14 cellular contexts compared by ENCODE assay signal in the genomic region with DNA sequence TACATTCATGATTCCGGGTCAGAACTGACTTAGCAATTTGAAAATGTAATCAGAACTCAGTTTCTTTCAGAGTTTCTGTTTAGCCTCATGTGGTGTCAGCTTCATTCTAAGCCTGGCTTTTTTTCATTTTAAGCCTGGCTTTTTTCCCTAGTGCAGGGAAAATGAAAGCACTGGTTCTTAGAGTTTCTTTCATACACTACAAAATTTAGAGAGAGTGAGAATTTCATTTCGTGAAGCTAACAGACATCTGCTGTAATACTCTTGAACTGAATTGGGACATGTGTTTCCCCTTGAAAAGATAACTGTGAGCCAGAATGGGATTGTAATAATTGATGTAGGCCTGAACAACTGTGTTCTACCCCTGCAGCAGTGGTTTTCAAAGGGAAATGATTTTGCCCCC.
DNase-seq lines count a peak whose midpoint lies in the region; ATAC-seq lines count a peak whose summit lies in the region.
"Had no signal": no experiment of that assay in that cellular context is flagged by ENCODE, and none has a peak within 500 bp of the region (broad histone marks: within the 10 kb centered on the region; RNA-seq: fewer than 3 reads in every experiment).

No MANE protein-coding gene starts in this region.

- H3K79me2 ChIP-seq in GM23248 (ENCODE audit: insufficient read depth): no peaks in the 10 kb centered on the region

- H3K4me3 Mint-ChIP-seq in activated T-helper 2 cell treated with anti-CD3 and anti-CD28 coated beads, Interferon-gamma antibody, Interleukin-2, Interleukin-4, amounts not matched to agents 10 μg/mL and 5 μg/mL and 100 μg/mL, durations not matched to agents 14 hours and 24 hours and 36 hours (ENCODE audit: low read depth): no peak overlapping the region
- H3K4me3 Mint-ChIP-seq in activated T-helper 1 cell treated with anti-CD3 and anti-CD28 coated beads, Interleukin-12 subunit alpha, Interleukin-12 subunit beta, Interleukin-2, Interleukin-4 antibody, amounts not matched to agents 30 ng/mL and 10 ng/mL and 1 ng/mL, durations not matched to agents 14 hours and 24 hours and 36 hours: no peak overlapping the region

- DNase-seq in activated T-helper 2 cell treated with anti-CD3 and anti-CD28 coated beads, Interferon-gamma antibody, Interleukin-2, Interleukin-4, amounts not matched to agents 10 μg/mL and 5 μg/mL and 100 μg/mL, durations not matched to agents 14 hours and 24 hours and 36 hours (ENCODE audit: low spot score): no peak
- DNase-seq in GM23248 (no peak), DMS 273 (lab: John Stamatoyannopoulos, UW; ENCODE audit: unreplicated experiment) (no peak), DMS114 treated with DMSO at 0.1 percent for 48 hours (lab: John Stamatoyannopoulos, UW; ENCODE audit: unreplicated experiment) (no peak)
- DNase-seq in activated T-helper 1 cell treated with anti-CD3 and anti-CD28 coated beads, Interleukin-12 subunit alpha, Interleukin-12 subunit beta, Interleukin-2, Interleukin-4 antibody, amounts not matched to agents 30 ng/mL and 10 ng/mL and 1 ng/mL, durations not matched to agents 14 hours and 24 hours and 36 hours (ENCODE audit: low spot score): no peak
- DNase-seq: activated T-cell treated with anti-CD3 and anti-CD28 coated beads, Interleukin-2, amount 50 U/mL, for 1 hour; NCI-H1417 treated with DMSO at 0.1 percent for 48 hours; NK-92 treated with Interleukin-12 subunit alpha and Interleukin-12 subunit beta, amount 100 ng/mL, for 24 hours; T-helper 9 cell; tibial artery had no signal

- 0 to 7% methylated on average over 2 of the region's 2 CpGs for WGBS in GM23248 (ENCODE audit: low coverage in 1 of 2, low lambda C conversion rate in 2 of 2, missing lambda C conversion rate in 2 of 2), 2 experiments

- H3K36me3 ChIP-seq in GM23248 (ENCODE audit: low read depth): no peaks in the 10 kb centered on the region
- H3K36me3 ChIP-seq: tibial artery had no signal

- H3K4me3 ChIP-seq in GM23248: no peak overlapping the region
- H3K4me3 ChIP-seq: tibial artery had no signal

- H4K20me1 ChIP-seq in GM23248 (ENCODE audit: insufficient read depth): no peaks in the 10 kb centered on the region

- H3K27ac ChIP-seq in GM23248: no peak overlapping the region
- H3K27ac ChIP-seq: C4-2B, tibial artery had no signal

- H3F3A ChIP-seq in GM23248 (ENCODE audit: insufficient read depth): no peaks in the 10 kb centered on the region

- in situ Hi-C loops in GM23248 (cut with MboI): no loop called here

- peaks cover 14% of the 10 kb centered on the region for H3K4me1 Mint-ChIP-seq in activated T-helper 2 cell treated with anti-CD3 and anti-CD28 coated beads, Interferon-gamma antibody, Interleukin-2, Interleukin-4, amounts not matched to agents 10 μg/mL and 5 μg/mL and 100 μg/mL, durations not matched to agents 14 hours and 24 hours and 36 hours (ENCODE audit: low read depth)
- peaks cover 17% of the 10 kb centered on the region for H3K4me1 Mint-ChIP-seq in activated T-helper 1 cell treated with anti-CD3 and anti-CD28 coated beads, Interleukin-12 subunit alpha, Interleukin-12 subunit beta, Interleukin-2, Interleukin-4 antibody, amounts not matched to agents 30 ng/mL and 10 ng/mL and 1 ng/mL, durations not matched to agents 14 hours and 24 hours and 36 hours (ENCODE audit: low read depth)

- peak overlapping the region; percentile 51 for H3K27ac Mint-ChIP-seq in activated T-helper 2 cell treated with anti-CD3 and anti-CD28 coated beads, Interferon-gamma antibody, Interleukin-2, Interleukin-4, amounts not matched to agents 10 μg/mL and 5 μg/mL and 100 μg/mL, durations not matched to agents 14 hours and 24 hours and 36 hours
- H3K27ac Mint-ChIP-seq in activated T-helper 1 cell treated with anti-CD3 and anti-CD28 coated beads, Interleukin-12 subunit alpha, Interleukin-12 subunit beta, Interleukin-2, Interleukin-4 antibody, amounts not matched to agents 30 ng/mL and 10 ng/mL and 1 ng/mL, durations not matched to agents 14 hours and 24 hours and 36 hours: no peak overlapping the region

- peaks cover 16% of the 10 kb centered on the region for H3K9me3 Mint-ChIP-seq in activated T-helper 2 cell treated with anti-CD3 and anti-CD28 coated beads, Interferon-gamma antibody, Interleukin-2, Interleukin-4, amounts not matched to agents 10 μg/mL and 5 μg/mL and 100 μg/mL, durations not matched to agents 14 hours and 24 hours and 36 hours
- peaks cover 6% of the 10 kb centered on the region for H3K9me3 Mint-ChIP-seq in activated T-helper 1 cell treated with anti-CD3 and anti-CD28 coated beads, Interleukin-12 subunit alpha, Interleukin-12 subunit beta, Interleukin-2, Interleukin-4 antibody, amounts not matched to agents 30 ng/mL and 10 ng/mL and 1 ng/mL, durations not matched to agents 14 hours and 24 hours and 36 hours

- H3K9ac ChIP-seq in GM23248: no peak overlapping the region

- intact Hi-C loops in activated T-helper 2 cell treated with anti-CD3 and anti-CD28 coated beads, Interferon-gamma antibody, Interleukin-2, Interleukin-4, amounts not matched to agents 10 μg/mL and 5 μg/mL and 100 μg/mL, durations not matched to agents 14 hours and 24 hours and 36 hours (cut with micrococcal nuclease): no loop called here
- intact Hi-C loops in activated T-helper 1 cell treated with anti-CD3 and anti-CD28 coated beads, Interleukin-12 subunit alpha, Interleukin-12 subunit beta, Interleukin-2, Interleukin-4 antibody, amounts not matched to agents 30 ng/mL and 10 ng/mL and 1 ng/mL, durations not matched to agents 14 hours and 24 hours and 36 hours (cut with micrococcal nuclease): no loop called here

- no peaks in the 10 kb centered on the region for H3K9me2 ChIP-seq in GM23248 (ENCODE audit: insufficient read depth)

- peaks cover 3% of the 10 kb centered on the region for H3K27me3 Mint-ChIP-seq in activated T-helper 2 cell treated with anti-CD3 and anti-CD28 coated beads, Interferon-gamma antibody, Interleukin-2, Interleukin-4, amounts not matched to agents 10 μg/mL and 5 μg/mL and 100 μg/mL, durations not matched to agents 14 hours and 24 hours and 36 hours (ENCODE audit: low read depth)
- H3K27me3 Mint-ChIP-seq in activated T-helper 1 cell treated with anti-CD3 and anti-CD28 coated beads, Interleukin-12 subunit alpha, Interleukin-12 subunit beta, Interleukin-2, Interleukin-4 antibody, amounts not matched to agents 30 ng/mL and 10 ng/mL and 1 ng/mL, durations not matched to agents 14 hours and 24 hours and 36 hours (ENCODE audit: insufficient read depth): peaks cover 5% of the 10 kb centered on the region

- H3K9me3 ChIP-seq in GM23248 (ENCODE audit: low read depth): no peaks in the 10 kb centered on the region
- H3K9me3 ChIP-seq: tibial artery had no signal

- no peak overlapping the region for H2AFZ ChIP-seq in GM23248

- ATAC-seq in GM18867 (IDR thresholded peaks at IDR 0.05; ENCODE audit: unreplicated experiment) (peak; percentile 46), GM21447 (IDR thresholded peaks at IDR 0.05; ENCODE audit: unreplicated experiment) (peak; percentile 62), HG03066 (IDR thresholded peaks at IDR 0.05; ENCODE audit: low read depth, unreplicated experiment) (peak; percentile 46)

- H3K4me2 ChIP-seq in GM23248 (ENCODE audit: unreplicated experiment): no peak overlapping the region

- H3K36me3 Mint-ChIP-seq in activated T-helper 2 cell treated with anti-CD3 and anti-CD28 coated beads, Interferon-gamma antibody, Interleukin-2, Interleukin-4, amounts not matched to agents 10 μg/mL and 5 μg/mL and 100 μg/mL, durations not matched to agents 14 hours and 24 hours and 36 hours (ENCODE audit: low read depth): no peaks in the 10 kb centered on the region
- peaks cover 5% of the 10 kb centered on the region for H3K36me3 Mint-ChIP-seq in activated T-helper 1 cell treated with anti-CD3 and anti-CD28 coated beads, Interleukin-12 subunit alpha, Interleukin-12 subunit beta, Interleukin-2, Interleukin-4 antibody, amounts not matched to agents 30 ng/mL and 10 ng/mL and 1 ng/mL, durations not matched to agents 14 hours and 24 hours and 36 hours (ENCODE audit: low read depth)

- H3K4me1 ChIP-seq in GM23248 (ENCODE audit: insufficient read depth): no peaks in the 10 kb centered on the region
- H3K4me1 ChIP-seq: tibial artery had no signal

- no peaks in the 10 kb centered on the region for H3K27me3 ChIP-seq in GM23248 (replicated peaks; ENCODE audit: insufficient read depth)
- H3K27me3 ChIP-seq: tibial artery had no signal
